In the genomic region with DNA sequence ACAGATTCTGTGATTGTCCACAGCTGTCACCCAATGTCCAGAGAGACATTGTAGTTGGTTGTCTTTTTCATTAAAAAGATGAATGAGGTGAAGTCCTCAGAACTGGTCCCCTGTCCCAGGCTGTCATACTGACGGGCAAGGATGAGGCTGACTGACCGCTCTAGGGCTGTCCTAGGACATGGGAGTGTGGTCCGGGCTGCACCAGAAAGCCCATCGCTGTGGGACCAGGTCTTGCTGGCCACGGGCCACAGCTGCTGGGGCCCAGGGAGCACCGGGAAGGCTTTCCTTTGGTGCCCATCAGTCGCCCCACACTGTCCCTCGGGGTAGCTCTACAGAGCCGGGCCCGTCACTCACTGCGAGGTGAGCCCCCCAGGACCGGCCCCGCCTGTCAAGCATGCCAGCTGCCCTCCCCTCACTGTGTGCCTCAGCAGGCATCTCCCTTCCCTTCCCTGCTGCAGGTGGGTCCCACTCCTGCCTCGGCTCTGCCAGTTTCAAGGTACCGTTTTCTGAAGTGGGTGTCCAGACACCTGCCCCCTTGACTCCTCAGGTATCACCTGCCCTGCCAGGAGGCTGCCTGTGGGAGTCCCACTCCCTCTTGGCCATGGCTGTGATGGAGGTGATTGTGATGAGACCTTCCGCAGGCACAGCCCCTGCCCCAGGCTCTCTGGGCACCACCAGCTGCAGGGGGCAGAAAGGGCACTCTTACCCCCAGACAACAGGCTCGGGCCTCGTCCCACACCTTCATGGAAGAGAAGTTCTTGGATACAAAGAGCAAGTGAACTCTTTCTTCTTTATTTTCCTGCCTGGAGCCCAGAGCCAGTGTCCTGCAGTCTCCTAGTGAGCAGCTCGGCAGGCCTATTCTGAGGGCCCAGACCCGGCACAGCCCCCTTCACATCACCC, we compare ENCODE assay signal across 1 cellular context.
TF ChIP-seq lines count a peak whose summit lies in the region.

No MANE protein-coding gene starts in this region.

TF ChIP-seq in K562, 482 proteins besides CTCF, POLR2A, EP300 and RAD21:
- TF ChIP-seq KDM1A (IDR thresholded peaks at IDR 0.05): no peak
- no peak for TF ChIP-seq TEAD4 (IDR thresholded peaks at IDR 0.05; ENCODE audit: low read length)
- TF ChIP-seq TEAD4 (CRISPR knock-in tag; IDR thresholded peaks at IDR 0.05; ENCODE audit: borderline replicate concordance): no peak
- TF ChIP-seq, protein P1, sequence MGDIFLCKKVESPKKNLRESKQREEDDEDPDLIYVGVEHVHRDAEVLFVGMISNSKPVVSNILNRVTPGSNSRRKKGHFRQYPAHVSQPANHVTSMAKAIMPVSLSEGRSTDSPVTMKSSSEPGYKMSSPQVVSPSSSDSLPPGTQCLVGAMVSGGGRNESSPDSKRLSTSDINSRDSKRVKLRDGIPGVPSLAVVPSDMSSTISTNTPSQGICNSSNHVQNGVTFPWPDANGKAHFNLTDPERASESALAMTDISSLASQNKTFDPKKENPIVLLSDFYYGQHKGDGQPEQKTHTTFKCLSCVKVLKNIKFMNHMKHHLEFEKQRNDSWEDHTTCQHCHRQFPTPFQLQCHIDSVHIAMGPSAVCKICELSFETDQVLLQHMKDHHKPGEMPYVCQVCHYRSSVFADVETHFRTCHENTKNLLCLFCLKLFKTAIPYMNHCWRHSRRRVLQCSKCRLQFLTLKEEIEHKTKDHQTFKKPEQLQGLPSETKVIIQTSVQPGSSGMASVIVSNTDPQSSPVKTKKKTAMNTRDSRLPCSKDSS (IDR thresholded peaks at IDR 0.05; ENCODE audit: low read depth, partially characterized antibody): no peak
- no peak for TF ChIP-seq CBFA2T2 (conservative IDR thresholded peaks at IDR 0.05)
- TF ChIP-seq ZC3H11A (IDR thresholded peaks at IDR 0.05; ENCODE audit: low read depth, low read length): no peak
- TF ChIP-seq MAFK (IDR thresholded peaks at IDR 0.05; ENCODE audit: low read length): no peak
- no peak for TF ChIP-seq MTA2 (IDR thresholded peaks at IDR 0.05; ENCODE audit: low read depth)
- no peak for TF ChIP-seq ZNF655 (CRISPR knock-in tag; IDR thresholded peaks at IDR 0.05)
- no peak for TF ChIP-seq CHD7 (IDR thresholded peaks at IDR 0.05; ENCODE audit: low read depth, low read length)
- TF ChIP-seq CHD4 (IDR thresholded peaks at IDR 0.05; ENCODE audit: insufficient read depth, insufficient replicate concordance, low read depth, low read length, poor library complexity, severe bottlenecking): no peak
- TF ChIP-seq POLR2AphosphoS2 (IDR thresholded peaks at IDR 0.05; ENCODE audit: low read length): no peak
- TF ChIP-seq CREB1 (IDR thresholded peaks at IDR 0.05): no peak
- no peak for TF ChIP-seq CREB1 (CRISPR knock-in tag; IDR thresholded peaks at IDR 0.05)
- TF ChIP-seq KLF13 (tag; IDR thresholded peaks at IDR 0.05; ENCODE audit: borderline replicate concordance, low read depth): no peak
- TF ChIP-seq MGA (IDR thresholded peaks at IDR 0.05): no peak
- no peak for TF ChIP-seq STAT5A (IDR thresholded peaks at IDR 0.05; ENCODE audit: borderline replicate concordance, low read length)
TF ChIP-seq in K562: peak in this region for 0.
